In genomic region chr9:101387871-101388506, GRCh38 we compare ENCODE assay signal across 9 cellular contexts. TPM values are rescaled to one million over a fixed set of nuclear protein-coding genes. Genes with fewer than 3 reads are reported as not detected.
DNase-seq lines count a peak whose midpoint lies in the region; ATAC-seq and FAIRE-seq lines count a peak whose summit lies in the region.
"Had no signal": no experiment of that assay in that cellular context is flagged by ENCODE, and none has a peak within 500 bp of the region (broad histone marks: within the 10 kb centered on the region; RNA-seq: fewer than 3 reads in every experiment).

No MANE protein-coding gene starts in this region.

- peaks cover 53% of the 10 kb centered on the region for H3K36me3 Mint-ChIP-seq in activated CD4-positive, alpha-beta T cell treated with anti-CD3 and anti-CD28 coated beads for 36 hours (ENCODE audit: low read depth)
- peaks cover 48% of the 10 kb centered on the region for H3K36me3 Mint-ChIP-seq in activated CD8-positive, alpha-beta T cell treated with anti-CD3 and anti-CD28 coated beads, Interleukin-2, amount 10 ng/mL, durations not matched to agents 7 days and 5 days (ENCODE audit: low read depth)

- POLR2A ChIA-PET in activated CD4-positive, alpha-beta T cell treated with anti-CD3 and anti-CD28 coated beads for 36 hours (lab: Charles Lee): no interaction called here
- POLR2A ChIA-PET in activated CD8-positive, alpha-beta T cell treated with anti-CD3 and anti-CD28 coated beads, Interleukin-2, amount 10 ng/mL, durations not matched to agents 7 days and 5 days (lab: Charles Lee): interaction anchor here (1.7 kb wide), 1 partner anchor 10 kb away, joined by 5 read pairs; the partner anchor contains the start of genes MRPL50 and ZNF189

- peak overlapping the region; percentile 67 for H3K27ac Mint-ChIP-seq in activated CD4-positive, alpha-beta T cell treated with anti-CD3 and anti-CD28 coated beads for 36 hours
- no peak overlapping the region for H3K27ac Mint-ChIP-seq in activated CD8-positive, alpha-beta T cell treated with anti-CD3 and anti-CD28 coated beads, Interleukin-2, amount 10 ng/mL, durations not matched to agents 7 days and 5 days
- H3K27ac Mint-ChIP-seq: activated naive CD8-positive, alpha-beta T cell treated with anti-CD3 and anti-CD28 coated beads, Interleukin-2, amount 10 ng/mL, durations not matched to agents 7 days and 5 days had no signal

- H3K9me3 Mint-ChIP-seq in activated CD4-positive, alpha-beta T cell treated with anti-CD3 and anti-CD28 coated beads for 36 hours (ENCODE audit: low read depth): peaks cover 13% of the 10 kb centered on the region
- H3K9me3 Mint-ChIP-seq in activated CD8-positive, alpha-beta T cell treated with anti-CD3 and anti-CD28 coated beads, Interleukin-2, amount 10 ng/mL, durations not matched to agents 7 days and 5 days (ENCODE audit: insufficient read depth): peaks cover 18% of the 10 kb centered on the region

- ATAC-seq in activated CD4-positive, alpha-beta T cell treated with anti-CD3 and anti-CD28 coated beads for 36 hours: peak; percentile 76
- ATAC-seq in HG02610 (IDR thresholded peaks at IDR 0.05; ENCODE audit: unreplicated experiment): peak; percentile 74
- peak; percentile 71 for ATAC-seq in activated CD8-positive, alpha-beta T cell treated with anti-CD3 and anti-CD28 coated beads, Interleukin-2, amount 10 ng/mL, durations not matched to agents 7 days and 5 days

- intact Hi-C loops in activated CD4-positive, alpha-beta T cell treated with anti-CD3 and anti-CD28 coated beads for 36 hours (cut with DNase I, micrococcal nuclease): loop anchor here in 1 of 2 experiments (2.0 kb wide), 1 partner anchor 785 kb away; no protein-coding TSS in a partner anchor

- no peaks in the 10 kb centered on the region for H3K27me3 Mint-ChIP-seq in activated CD4-positive, alpha-beta T cell treated with anti-CD3 and anti-CD28 coated beads for 36 hours
- no peaks in the 10 kb centered on the region for H3K27me3 Mint-ChIP-seq in activated CD8-positive, alpha-beta T cell treated with anti-CD3 and anti-CD28 coated beads, Interleukin-2, amount 10 ng/mL, durations not matched to agents 7 days and 5 days (ENCODE audit: low read depth)
- H3K27me3 Mint-ChIP-seq: activated naive CD8-positive, alpha-beta T cell treated with anti-CD3 and anti-CD28 coated beads, Interleukin-2, amount 10 ng/mL, durations not matched to agents 7 days and 5 days had no signal

- FAIRE-seq in urothelium cell line (lab: Jason Lieb, UNC): no peak

- no peak overlapping the region for H3K4me3 Mint-ChIP-seq in activated CD4-positive, alpha-beta T cell treated with anti-CD3 and anti-CD28 coated beads for 36 hours
- H3K4me3 Mint-ChIP-seq in activated CD8-positive, alpha-beta T cell treated with anti-CD3 and anti-CD28 coated beads, Interleukin-2, amount 10 ng/mL, durations not matched to agents 7 days and 5 days: no peak overlapping the region
- H3K4me3 Mint-ChIP-seq: activated naive CD8-positive, alpha-beta T cell treated with anti-CD3 and anti-CD28 coated beads, Interleukin-2, amount 10 ng/mL, durations not matched to agents 7 days and 5 days had no signal

- no peak for DNase-seq in activated CD4-positive, alpha-beta T cell treated with anti-CD3 and anti-CD28 coated beads for 36 hours
- DNase-seq in activated CD4-positive, alpha-beta T cell treated with anti-CD3 and anti-CD28 coated beads for 1 hour: no peak
- DNase-seq in NCI-H2081 (lab: John Stamatoyannopoulos, UW): peak; percentile 73 to 80
- peak; percentile 26 for DNase-seq in activated CD8-positive, alpha-beta T cell treated with anti-CD3 and anti-CD28 coated beads, Interleukin-2, amount 10 ng/mL, durations not matched to agents 7 days and 5 days
- peak; percentile 58 for DNase-seq in iPS DF 4.7 (ENCODE audit: extremely low read depth, low spot score)
- peak; percentile 23 for DNase-seq in urothelium cell line (ENCODE audit: low spot score)
- DNase-seq in activated CD8-positive, alpha-beta memory T cell treated with anti-CD3 and anti-CD28 coated beads, Interleukin-2, amount 50 U/mL, for 4 hours: no peak
- DNase-seq: activated naive CD8-positive, alpha-beta T cell treated with anti-CD3 and anti-CD28 coated beads, Interleukin-2, amount 10 ng/mL, durations not matched to agents 7 days and 5 days had no signal

- H3K4me1 Mint-ChIP-seq in activated CD4-positive, alpha-beta T cell treated with anti-CD3 and anti-CD28 coated beads for 36 hours: peaks cover 23% of the 10 kb centered on the region
- peaks cover 10% of the 10 kb centered on the region for H3K4me1 Mint-ChIP-seq in activated CD8-positive, alpha-beta T cell treated with anti-CD3 and anti-CD28 coated beads, Interleukin-2, amount 10 ng/mL, durations not matched to agents 7 days and 5 days (ENCODE audit: low read depth)

- CTCF ChIA-PET in activated CD4-positive, alpha-beta T cell treated with anti-CD3 and anti-CD28 coated beads for 36 hours (lab: Charles Lee): interaction anchor here (0.6 to 1.2 kb wide), 10 partner anchors 10 to 1724 kb away, joined by 3 to 8 read pairs (median 4); partner anchors contain the start of genes MRPL50 and ZNF189
- CTCF ChIA-PET in activated CD8-positive, alpha-beta T cell treated with anti-CD3 and anti-CD28 coated beads, Interleukin-2, amount 10 ng/mL, durations not matched to agents 7 days and 5 days (lab: Charles Lee): interaction anchor here (1.0 to 3.0 kb wide), 7 partner anchors 8 to 177 kb away, joined by 3 to 20 read pairs (median 5); partner anchors contain the start of genes MRPL50 and ZNF189

RNA-seq across cellular contexts. Expression of gene BAAT, which starts 3.2 kb away (rescaled TPM):
- under 1 TPM in 1 of 2 experiments, not detected in 1; 0.07 TPM for total RNA-seq in activated CD4-positive, alpha-beta T cell treated with anti-CD3 and anti-CD28 coated beads for 36 hours
- total RNA-seq in activated CD8-positive, alpha-beta T cell treated with anti-CD3 and anti-CD28 coated beads, Interleukin-2, amount 10 ng/mL, durations not matched to agents 7 days and 5 days: not detected
- total RNA-seq: activated naive CD8-positive, alpha-beta T cell treated with anti-CD3 and anti-CD28 coated beads, Interleukin-2, amount 10 ng/mL, durations not matched to agents 7 days and 5 days had no signal

RNA-seq across cellular contexts. Expression of gene MRPL50, which starts 10.4 kb away (rescaled TPM):
- 10 to 100 TPM; 15.5 to 17.0 TPM for total RNA-seq in activated CD4-positive, alpha-beta T cell treated with anti-CD3 and anti-CD28 coated beads for 36 hours
- total RNA-seq in activated CD8-positive, alpha-beta T cell treated with anti-CD3 and anti-CD28 coated beads, Interleukin-2, amount 10 ng/mL, durations not matched to agents 7 days and 5 days: 10 to 100 TPM in 1 of 2 experiments, 1 to 10 TPM in 1; 9.4 to 10.2 TPM

RNA-seq across cellular contexts. Expression of gene ZNF189, which starts 10.7 kb away (rescaled TPM):
- 10 to 100 TPM; 10.2 to 13.1 TPM for total RNA-seq in activated CD4-positive, alpha-beta T cell treated with anti-CD3 and anti-CD28 coated beads for 36 hours
- total RNA-seq in activated CD8-positive, alpha-beta T cell treated with anti-CD3 and anti-CD28 coated beads, Interleukin-2, amount 10 ng/mL, durations not matched to agents 7 days and 5 days: 10 to 100 TPM in 1 of 2 experiments, 1 to 10 TPM in 1; 9.7 to 10.4 TPM

RNA-seq across cellular contexts. Expression of gene ALDOB, which starts 47.6 kb away (rescaled TPM):
- not detected for total RNA-seq in activated CD4-positive, alpha-beta T cell treated with anti-CD3 and anti-CD28 coated beads for 36 hours
- total RNA-seq in activated CD8-positive, alpha-beta T cell treated with anti-CD3 and anti-CD28 coated beads, Interleukin-2, amount 10 ng/mL, durations not matched to agents 7 days and 5 days: not detected
- total RNA-seq: activated naive CD8-positive, alpha-beta T cell treated with anti-CD3 and anti-CD28 coated beads, Interleukin-2, amount 10 ng/mL, durations not matched to agents 7 days and 5 days had no signal

Comparison
In these comparisons a context has a peak if more than half of its experiments do, and no peak if none do; other contexts are left out.
1. DNase-seq: peak in NCI-H2081 (2 of 2), activated CD8-positive, alpha-beta T cell treated with anti-CD3 and anti-CD28 coated beads, Interleukin-2, amount 10 ng/mL, durations not matched to agents 7 days and 5 days (single experiment), iPS DF 4.7 (single experiment) and urothelium cell line (single experiment); none in activated CD4-positive, alpha-beta T cell treated with anti-CD3 and anti-CD28 coated beads for 36 hours (single experiment), activated CD4-positive, alpha-beta T cell treated with anti-CD3 and anti-CD28 coated beads for 1 hour (single experiment) and activated CD8-positive, alpha-beta memory T cell treated with anti-CD3 and anti-CD28 coated beads, Interleukin-2, amount 50 U/mL, for 4 hours (single experiment).
2. Peak in every context shown above with its lines, with median percentiles within 50 percentile points of each other: ATAC-seq.